Comparison of ENCODE assay signal across 1 cellular context in the genomic region with DNA sequence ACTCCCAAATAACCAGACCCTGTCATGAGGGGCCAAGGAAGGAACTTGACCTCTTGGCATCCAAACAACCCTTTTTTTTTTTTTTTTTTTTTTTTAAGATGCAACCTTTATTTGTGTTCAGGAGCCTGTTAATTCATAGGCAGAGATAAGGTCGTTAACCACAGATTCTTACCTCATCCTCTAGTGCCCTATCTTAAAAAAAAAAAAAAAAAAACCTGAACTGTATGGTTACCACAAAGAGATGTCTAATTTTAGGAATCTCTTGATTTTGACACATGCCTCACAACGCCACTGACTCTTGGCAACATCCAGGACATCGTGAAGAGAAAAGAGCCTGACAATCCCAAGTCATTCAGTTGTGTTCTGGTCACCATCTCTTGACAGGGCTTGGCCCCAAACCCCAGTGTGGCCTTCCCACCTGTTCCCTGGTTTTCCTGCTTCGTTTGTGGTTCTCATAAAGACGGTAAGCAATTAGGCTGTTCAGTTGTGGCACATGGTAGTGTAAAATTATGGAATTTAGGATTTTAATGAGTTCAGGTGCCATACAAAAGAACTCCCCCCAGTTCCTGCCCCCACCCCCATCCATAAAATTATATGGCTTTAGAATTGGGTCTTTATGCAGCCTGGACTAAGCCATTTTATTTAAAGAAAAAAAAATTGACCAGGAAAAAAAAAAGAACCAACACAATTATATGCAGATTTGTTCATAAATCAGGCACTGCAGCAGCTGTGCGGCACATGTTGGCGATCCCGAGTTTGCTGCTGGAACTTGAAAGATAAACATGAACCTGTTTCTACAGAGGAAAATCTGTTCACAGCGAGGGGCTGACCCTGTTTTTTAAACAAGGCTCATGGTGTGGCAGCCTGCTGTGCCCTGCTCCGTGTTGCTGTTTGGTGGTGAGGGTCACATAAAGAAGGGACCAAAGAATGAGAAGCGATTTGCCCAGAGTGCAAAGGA.
TF ChIP-seq lines count a peak whose summit lies in the region.

No MANE protein-coding gene starts in this region.

TF ChIP-seq in IMR-90, 13 proteins besides CTCF, POLR2A, EP300 and RAD21 (continued from another document):
- TF ChIP-seq, protein P1, sequence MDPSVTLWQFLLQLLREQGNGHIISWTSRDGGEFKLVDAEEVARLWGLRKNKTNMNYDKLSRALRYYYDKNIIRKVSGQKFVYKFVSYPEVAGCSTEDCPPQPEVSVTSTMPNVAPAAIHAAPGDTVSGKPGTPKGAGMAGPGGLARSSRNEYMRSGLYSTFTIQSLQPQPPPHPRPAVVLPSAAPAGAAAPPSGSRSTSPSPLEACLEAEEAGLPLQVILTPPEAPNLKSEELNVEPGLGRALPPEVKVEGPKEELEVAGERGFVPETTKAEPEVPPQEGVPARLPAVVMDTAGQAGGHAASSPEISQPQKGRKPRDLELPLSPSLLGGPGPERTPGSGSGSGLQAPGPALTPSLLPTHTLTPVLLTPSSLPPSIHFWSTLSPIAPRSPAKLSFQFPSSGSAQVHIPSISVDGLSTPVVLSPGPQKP (IDR thresholded peaks at IDR 0.05; ENCODE audit: borderline replicate concordance, low read depth, low read length) = no peak
TF ChIP-seq in IMR-90: peak in this region for 0.
